1 cellular context compared by ENCODE assay signal in the genomic region with DNA sequence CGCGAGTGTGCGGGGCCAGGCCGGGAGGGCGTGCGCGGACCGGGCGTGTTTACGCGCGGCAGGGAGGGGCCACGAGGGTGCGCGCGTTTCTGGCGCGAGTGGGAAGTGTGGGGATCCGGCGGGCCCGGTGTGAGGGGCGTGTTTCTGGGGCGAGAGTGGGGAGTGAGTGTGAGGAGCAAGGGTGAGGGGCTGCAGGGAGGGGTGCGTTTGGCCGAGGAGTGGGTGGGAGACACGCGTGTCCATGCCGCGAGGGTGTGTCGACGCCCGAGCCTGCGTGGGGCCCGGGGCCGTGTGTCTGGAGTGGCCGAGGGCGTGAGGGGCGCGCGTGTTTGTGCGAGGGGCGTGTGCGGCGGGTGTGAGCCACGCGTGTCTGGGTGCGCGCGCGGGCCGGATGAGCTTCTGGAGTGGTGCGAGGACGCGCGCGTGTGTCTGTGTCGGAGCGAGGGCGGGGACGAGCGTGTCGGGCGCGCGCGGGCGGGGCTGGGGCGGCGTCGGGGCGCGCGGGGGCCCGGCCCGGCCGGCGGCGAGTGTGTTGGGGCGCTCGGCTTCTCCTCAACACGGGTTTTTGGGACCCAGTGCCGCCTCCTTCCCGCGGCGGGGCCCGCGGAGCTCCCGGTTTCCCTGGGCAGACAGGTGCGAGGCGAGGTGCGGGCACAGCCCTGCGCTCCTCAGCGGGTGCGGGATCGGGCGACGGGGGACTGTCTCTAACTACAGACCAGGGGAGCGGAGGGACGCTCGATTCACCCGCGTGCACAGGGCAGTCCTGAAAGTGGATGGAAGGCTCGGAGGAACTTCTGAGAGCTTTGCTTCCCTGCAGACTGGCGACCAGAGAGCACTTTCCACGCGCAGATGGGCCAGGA.
TF ChIP-seq lines count a peak whose summit lies in the region.

No MANE protein-coding gene starts in this region.

TF ChIP-seq in H1, 55 proteins besides CTCF, POLR2A, EP300 and RAD21 (continued from another document):
- TF ChIP-seq EZH2 (IDR thresholded peaks at IDR 0.05; ENCODE audit: low read depth, low read length, severe bottlenecking) (no peak), SAP30 (IDR thresholded peaks at IDR 0.05; ENCODE audit: insufficient read depth, insufficient replicate concordance, low read length) (no peak)
TF ChIP-seq in H1: peak in this region for 4.
